Comparison of ENCODE assay signal across 10 cellular contexts in the genomic region with DNA sequence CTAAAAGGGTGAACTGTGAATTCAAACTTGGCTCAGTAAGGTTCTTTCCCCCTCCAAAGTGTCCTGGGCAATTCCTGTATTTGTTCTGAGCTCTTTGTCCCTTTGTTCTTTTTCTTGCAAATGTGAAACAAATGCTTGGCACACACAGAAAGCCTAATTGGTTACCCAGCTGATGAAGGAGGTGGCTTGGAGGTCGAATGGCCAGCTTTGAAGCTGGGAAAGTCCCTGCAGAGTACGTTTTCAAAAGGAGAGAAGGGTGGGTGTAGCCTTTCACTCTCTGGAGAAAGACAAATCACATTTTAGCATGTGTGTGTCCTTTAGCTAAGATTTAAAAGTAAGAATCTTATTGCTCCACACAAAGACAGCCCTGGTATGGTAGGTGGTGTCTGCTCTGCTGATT.
DNase-seq lines count a peak whose midpoint lies in the region; ATAC-seq, FAIRE-seq and TF ChIP-seq lines count a peak whose summit lies in the region.
"Had no signal": no experiment of that assay in that cellular context is flagged by ENCODE, and none has a peak within 500 bp of the region (broad histone marks: within the 10 kb centered on the region; RNA-seq: fewer than 3 reads in every experiment).

No MANE protein-coding gene starts in this region.

- H3K27me3 ChIP-seq in GM12878 (replicated peaks in 1 of 2; ENCODE audit: control insufficient read depth in 2 of 2, insufficient read depth in 2 of 2, low read length in 1 of 2) = no peaks in the 10 kb centered on the region
- H3K27me3 ChIP-seq in sigmoid colon = no peaks in the 10 kb centered on the region
- H3K27me3 ChIP-seq in spleen (replicated peaks in 1 of 7) = peaks cover 0 to 4% (median 0%) of the 10 kb centered on the region in 7 donors

- H3K4me2 ChIP-seq in GM12878 (ENCODE audit: control insufficient read depth, insufficient read depth) = peak overlapping the region; percentile 18; the same call in 1 of the 2 replicates

- peak; percentile 80 for FAIRE-seq in GM12878 (lab: Jason Lieb, UNC)
- FAIRE-seq: frontal cortex had no signal

- H3K9me3 ChIP-seq in GM12878 (replicated peaks; ENCODE audit: control insufficient read depth, insufficient read depth, low read length) (no peaks in the 10 kb centered on the region), sigmoid colon (no peaks in the 10 kb centered on the region), spleen (no peaks in the 10 kb centered on the region)

- peaks cover 22% of the 10 kb centered on the region for H3K27me3 Mint-ChIP-seq in mesothelial cell of epicardium (ENCODE audit: low read depth)

- no peak overlapping the region for H3K27ac Mint-ChIP-seq in mesothelial cell of epicardium

- H3K4me1 Mint-ChIP-seq in mesothelial cell of epicardium = no peaks in the 10 kb centered on the region

- RAD21 ChIA-PET in GM12878 (lab: Charles Lee; ENCODE audit: unreplicated experiment) = interaction anchor here (0.8 to 3.5 kb wide), 23 partner anchors 9 to 720 kb away, joined by 3 to 45 read pairs (median 7); a partner anchor contains a TSS

- SMC1A ChIA-PET in GM12878 (lab: Charles Lee; ENCODE audit: uncharacterized antibody, unreplicated experiment) = interaction anchor here (0.6 to 6.5 kb wide), 35 partner anchors 9 to 722 kb away, joined by 3 to 64 read pairs (median 5); no protein-coding TSS in a partner anchor

- DNase-seq in GM12864 (ENCODE audit: low read depth) (peak; percentile 47), GM12878 (ENCODE audit: low read depth, low spot score) (peak; percentile 61), mesothelial cell of epicardium (ENCODE audit: low spot score in 2 of 2, unreplicated experiment in 2 of 2) (no peak), sigmoid colon (no peak), spleen (no peak), NCI-H524 (lab: John Stamatoyannopoulos, UW) (no peak)
- DNase-seq: DND-41 had no signal

- 0% methylated on average over 2 of the region's 2 CpGs for WGBS in GM12878 (ENCODE audit: insufficient coverage, insufficient replicate concordance, low lambda C conversion rate, missing lambda C conversion rate)
- WGBS in sigmoid colon, 2 donors = 3 to 9% methylated on average over 2 of the region's 2 CpGs
- 2 to 13% (median 8%) methylated on average over 2 of the region's 2 CpGs for WGBS in spleen, 5 donors

- H3K9me3 Mint-ChIP-seq in mesothelial cell of epicardium = no peaks in the 10 kb centered on the region

- no peak overlapping the region for H3K9ac ChIP-seq in GM12878 (ENCODE audit: control insufficient read depth, insufficient read depth, low read length)

- no peak for TF ChIP-seq EP300 in GM12878 (IDR thresholded peaks at IDR 0.05; ENCODE audit: borderline replicate concordance in 1 of 2, control insufficient read depth in 1 of 2, low read depth in 2 of 2, low read length in 2 of 2)
- no peak for TF ChIP-seq EP300 in sigmoid colon (IDR thresholded peaks at IDR 0.05)

- H3K4me3 ChIP-seq in GM12864 (ENCODE audit: low read depth, low read length) = no peak overlapping the region
- H3K4me3 ChIP-seq in GM12878 = no peak overlapping the region
- H3K4me3 ChIP-seq in sigmoid colon = no peak overlapping the region
- H3K4me3 ChIP-seq in spleen = no peak overlapping the region

- peak overlapping the region; percentile 55 for H2AFZ ChIP-seq in GM12878 (ENCODE audit: control insufficient read depth, low read depth, low read length)

- TF ChIP-seq RAD21 in GM12878 (IDR thresholded peaks at IDR 0.05; ENCODE audit: insufficient read depth, low read depth, low read length) = no peak

- H3K4me3 Mint-ChIP-seq in mesothelial cell of epicardium = no peak overlapping the region

- H3K36me3 ChIP-seq in GM12878 (ENCODE audit: control insufficient read depth in 2 of 2, insufficient read depth in 2 of 2, low read length in 1 of 2) (no peaks in the 10 kb centered on the region), sigmoid colon (no peaks in the 10 kb centered on the region), spleen (no peaks in the 10 kb centered on the region)

- in situ Hi-C loops in GM12878 (cut with MboI) = no loop called here

- BruUV-seq in GM12878 (replicated peaks; lab: Mats Ljungman, UMichigan) = no TSS peak

- POLR2A ChIA-PET in GM12878 (lab: Charles Lee) = interaction anchor here (1.0 to 1.6 kb wide), 7 partner anchors 8 to 84 kb away, joined by 3 to 6 read pairs (median 3); no protein-coding TSS in a partner anchor

- H3K4me1 ChIP-seq in GM12878 (ENCODE audit: control insufficient read depth, insufficient read depth, low read length) (peaks cover 21% of the 10 kb centered on the region), sigmoid colon (no peaks in the 10 kb centered on the region), spleen (no peaks in the 10 kb centered on the region)

- intact Hi-C loops in GM12878 (cut with micrococcal nuclease; ENCODE audit: unreplicated experiment) = loop anchor here (2.0 to 5.0 kb wide), 3 partner anchors 72 to 230 kb away; a partner anchor contains a TSS
- intact Hi-C loops in sigmoid colon (cut with DNase I) = no loop called here
- intact Hi-C loops in spleen (cut with DNase I; ENCODE audit: low total_unique reads) = no loop called here

- ATAC-seq in GM19438 (IDR thresholded peaks at IDR 0.05; ENCODE audit: low read depth, unreplicated experiment) = peak; percentile 54
- peak; percentile 63 for ATAC-seq in HG03097 (IDR thresholded peaks at IDR 0.05; ENCODE audit: low FRiP score, unreplicated experiment)
- peak; percentile 94 for ATAC-seq in GM12878

- H3K27ac ChIP-seq in GM12878 (ENCODE audit: control insufficient read depth, insufficient read depth) (peak overlapping the region; percentile 58; the same call in 1 of the 2 replicates), sigmoid colon (no peak overlapping the region), spleen (no peak overlapping the region)

- TF ChIP-seq CTCF in GM12864 (IDR thresholded peaks at IDR 0.05; ENCODE audit: low read depth, low read length, missing control alignments) (no peak), GM12878 (IDR thresholded peaks at IDR 0.05 in 2 of 3, conservative IDR thresholded peaks at IDR 0.05 in 1 of 3; ENCODE audit: control insufficient read depth in 2 of 3, extremely low read depth in 1 of 3, insufficient read depth in 1 of 3, low read depth in 3 of 3, low read length in 3 of 3) (no peak), mesothelial cell of epicardium (IDR thresholded peaks at IDR 0.05; ENCODE audit: unreplicated experiment) (no peak), sigmoid colon (IDR thresholded peaks at IDR 0.05) (no peak), spleen (IDR thresholded peaks at IDR 0.05 in 8 of 11, conservative IDR thresholded peaks at IDR 0.05 in 3 of 11) (no peak)

- CTCF ChIA-PET in GM12878 (lab: Yijun Ruan, JAX) = interaction anchor here (0.6 to 3.8 kb wide), 19 partner anchors 8 to 799 kb away, joined by 3 to 57 read pairs (median 5); no protein-coding TSS in a partner anchor

- H4K20me1 ChIP-seq in GM12878 (ENCODE audit: control insufficient read depth, insufficient read depth) = no peaks in the 10 kb centered on the region

- no peaks in the 10 kb centered on the region for H3K79me2 ChIP-seq in GM12878 (ENCODE audit: control insufficient read depth, insufficient read depth, low read length)

- TF ChIP-seq POLR2A in GM12878 (IDR thresholded peaks at IDR 0.05; ENCODE audit: low read depth, low read length) (no peak), sigmoid colon (IDR thresholded peaks at IDR 0.05) (no peak), spleen (IDR thresholded peaks at IDR 0.05) (no peak)

- no peaks in the 10 kb centered on the region for H3K36me3 Mint-ChIP-seq in mesothelial cell of epicardium

TF ChIP-seq in GM12878, 131 proteins besides CTCF, POLR2A, EP300 and RAD21 (continues in another document):
- TF ChIP-seq, protein P1, sequence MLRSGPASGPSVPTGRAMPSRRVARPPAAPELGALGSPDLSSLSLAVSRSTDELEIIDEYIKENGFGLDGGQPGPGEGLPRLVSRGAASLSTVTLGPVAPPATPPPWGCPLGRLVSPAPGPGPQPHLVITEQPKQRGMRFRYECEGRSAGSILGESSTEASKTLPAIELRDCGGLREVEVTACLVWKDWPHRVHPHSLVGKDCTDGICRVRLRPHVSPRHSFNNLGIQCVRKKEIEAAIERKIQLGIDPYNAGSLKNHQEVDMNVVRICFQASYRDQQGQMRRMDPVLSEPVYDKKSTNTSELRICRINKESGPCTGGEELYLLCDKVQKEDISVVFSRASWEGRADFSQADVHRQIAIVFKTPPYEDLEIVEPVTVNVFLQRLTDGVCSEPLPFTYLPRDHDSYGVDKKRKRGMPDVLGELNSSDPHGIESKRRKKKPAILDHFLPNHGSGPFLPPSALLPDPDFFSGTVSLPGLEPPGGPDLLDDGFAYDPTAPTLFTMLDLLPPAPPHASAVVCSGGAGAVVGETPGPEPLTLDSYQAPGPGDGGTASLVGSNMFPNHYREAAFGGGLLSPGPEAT (IDR thresholded peaks at IDR 0.05; ENCODE audit: low read depth) = peak; percentile 46
- peak; percentile 7 for TF ChIP-seq SP1 (IDR thresholded peaks at IDR 0.05; ENCODE audit: low read depth, low read length)
- peak; percentile 39; the same call in 1 of the 2 replicates for TF ChIP-seq PML (IDR thresholded peaks at IDR 0.05; ENCODE audit: low read length)
- TF ChIP-seq, protein P2, sequence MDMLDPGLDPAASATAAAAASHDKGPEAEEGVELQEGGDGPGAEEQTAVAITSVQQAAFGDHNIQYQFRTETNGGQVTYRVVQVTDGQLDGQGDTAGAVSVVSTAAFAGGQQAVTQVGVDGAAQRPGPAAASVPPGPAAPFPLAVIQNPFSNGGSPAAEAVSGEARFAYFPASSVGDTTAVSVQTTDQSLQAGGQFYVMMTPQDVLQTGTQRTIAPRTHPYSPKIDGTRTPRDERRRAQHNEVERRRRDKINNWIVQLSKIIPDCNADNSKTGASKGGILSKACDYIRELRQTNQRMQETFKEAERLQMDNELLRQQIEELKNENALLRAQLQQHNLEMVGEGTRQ (IDR thresholded peaks at IDR 0.05; ENCODE audit: borderline replicate concordance, low read depth, low read length) = no peak
- TF ChIP-seq SREBF1 (IDR thresholded peaks at IDR 0.05; ENCODE audit: low read length) = no peak
- no peak for TF ChIP-seq NR2C1 (IDR thresholded peaks at IDR 0.05)
- 0 out of 2 replicates have a peak, but pooled peaks have one; percentile 15 for TF ChIP-seq IKZF1 (conservative IDR thresholded peaks at IDR 0.05)
- TF ChIP-seq, protein P3, sequence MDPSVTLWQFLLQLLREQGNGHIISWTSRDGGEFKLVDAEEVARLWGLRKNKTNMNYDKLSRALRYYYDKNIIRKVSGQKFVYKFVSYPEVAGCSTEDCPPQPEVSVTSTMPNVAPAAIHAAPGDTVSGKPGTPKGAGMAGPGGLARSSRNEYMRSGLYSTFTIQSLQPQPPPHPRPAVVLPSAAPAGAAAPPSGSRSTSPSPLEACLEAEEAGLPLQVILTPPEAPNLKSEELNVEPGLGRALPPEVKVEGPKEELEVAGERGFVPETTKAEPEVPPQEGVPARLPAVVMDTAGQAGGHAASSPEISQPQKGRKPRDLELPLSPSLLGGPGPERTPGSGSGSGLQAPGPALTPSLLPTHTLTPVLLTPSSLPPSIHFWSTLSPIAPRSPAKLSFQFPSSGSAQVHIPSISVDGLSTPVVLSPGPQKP (IDR thresholded peaks at IDR 0.05; ENCODE audit: low read depth, low read length) = no peak
- no peak for TF ChIP-seq ZNF622 (IDR thresholded peaks at IDR 0.05)
- TF ChIP-seq SMAD5 (IDR thresholded peaks at IDR 0.05; ENCODE audit: low read depth) = no peak

Comparison
In these comparisons a context has a peak if more than half of its experiments do, and no peak if none do; other contexts are left out.
1. DNase-seq: peak in GM12864 (single experiment) and GM12878 (single experiment); none in mesothelial cell of epicardium (0 of 2), sigmoid colon (single experiment), spleen (single experiment) and NCI-H524 (0 of 2).
2. Peak in every context shown above with its lines, with median percentiles within 50 percentile points of each other: ATAC-seq.